Comparison of ENCODE assay signal across 1 cellular context in genomic region chr12:53978477-53979356, GRCh38.
TF ChIP-seq lines count a peak whose summit lies in the region.

No MANE protein-coding gene starts in this region.

TF ChIP-seq in HEK293, 187 proteins besides CTCF, POLR2A, EP300 and RAD21 (continued from another document and continues in another):
- TF ChIP-seq, protein P1, sequence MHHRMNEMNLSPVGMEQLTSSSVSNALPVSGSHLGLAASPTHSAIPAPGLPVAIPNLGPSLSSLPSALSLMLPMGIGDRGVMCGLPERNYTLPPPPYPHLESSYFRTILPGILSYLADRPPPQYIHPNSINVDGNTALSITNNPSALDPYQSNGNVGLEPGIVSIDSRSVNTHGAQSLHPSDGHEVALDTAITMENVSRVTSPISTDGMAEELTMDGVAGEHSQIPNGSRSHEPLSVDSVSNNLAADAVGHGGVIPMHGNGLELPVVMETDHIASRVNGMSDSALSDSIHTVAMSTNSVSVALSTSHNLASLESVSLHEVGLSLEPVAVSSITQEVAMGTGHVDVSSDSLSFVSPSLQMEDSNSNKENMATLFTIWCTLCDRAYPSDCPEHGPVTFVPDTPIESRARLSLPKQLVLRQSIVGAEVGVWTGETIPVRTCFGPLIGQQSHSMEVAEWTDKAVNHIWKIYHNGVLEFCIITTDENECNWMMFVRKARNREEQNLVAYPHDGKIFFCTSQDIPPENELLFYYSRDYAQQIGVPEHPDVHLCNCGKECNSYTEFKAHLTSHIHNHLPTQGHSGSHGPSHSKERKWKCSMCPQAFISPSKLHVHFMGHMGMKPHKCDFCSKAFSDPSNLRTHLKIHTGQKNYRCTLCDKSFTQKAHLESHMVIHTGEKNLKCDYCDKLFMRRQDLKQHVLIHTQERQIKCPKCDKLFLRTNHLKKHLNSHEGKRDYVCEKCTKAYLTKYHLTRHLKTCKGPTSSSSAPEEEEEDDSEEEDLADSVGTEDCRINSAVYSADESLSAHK (tag by site-specific recombination; IDR thresholded peaks at IDR 0.05) = peak; percentile 86
- peak; percentile 94; the same call in 1 of the 2 replicates for TF ChIP-seq KLF7 (tag by site-specific recombination; IDR thresholded peaks at IDR 0.05; ENCODE audit: borderline replicate concordance)
- no peak for TF ChIP-seq REST (tag by site-specific recombination; IDR thresholded peaks at IDR 0.05)
- TF ChIP-seq, protein P2, sequence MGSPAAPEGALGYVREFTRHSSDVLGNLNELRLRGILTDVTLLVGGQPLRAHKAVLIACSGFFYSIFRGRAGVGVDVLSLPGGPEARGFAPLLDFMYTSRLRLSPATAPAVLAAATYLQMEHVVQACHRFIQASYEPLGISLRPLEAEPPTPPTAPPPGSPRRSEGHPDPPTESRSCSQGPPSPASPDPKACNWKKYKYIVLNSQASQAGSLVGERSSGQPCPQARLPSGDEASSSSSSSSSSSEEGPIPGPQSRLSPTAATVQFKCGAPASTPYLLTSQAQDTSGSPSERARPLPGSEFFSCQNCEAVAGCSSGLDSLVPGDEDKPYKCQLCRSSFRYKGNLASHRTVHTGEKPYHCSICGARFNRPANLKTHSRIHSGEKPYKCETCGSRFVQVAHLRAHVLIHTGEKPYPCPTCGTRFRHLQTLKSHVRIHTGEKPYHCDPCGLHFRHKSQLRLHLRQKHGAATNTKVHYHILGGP (tag by site-specific recombination; IDR thresholded peaks at IDR 0.05) = no peak
- TF ChIP-seq IKZF3 (tag by site-specific recombination; IDR thresholded peaks at IDR 0.05) = peak; percentile 55
- TF ChIP-seq ZNF624 (tag by site-specific recombination; IDR thresholded peaks at IDR 0.05) = no peak
- TF ChIP-seq EGR2 (tag by site-specific recombination; IDR thresholded peaks at IDR 0.05; ENCODE audit: low read depth) = peak; percentile 82; the same call in 1 of the 2 replicates
- no peak for TF ChIP-seq OVOL3 (tag by site-specific recombination; IDR thresholded peaks at IDR 0.05)
- no peak for TF ChIP-seq TCF7L2 (IDR thresholded peaks at IDR 0.05; ENCODE audit: borderline replicate concordance, low read depth, low read length)
- no peak for TF ChIP-seq ZSCAN18 (tag by site-specific recombination; IDR thresholded peaks at IDR 0.05)
- no peak for TF ChIP-seq SCRT2 (tag by site-specific recombination; IDR thresholded peaks at IDR 0.05)
- 0 out of 2 replicates have a peak, but pooled peaks have one; percentile 20 for TF ChIP-seq ZNF623 (tag by site-specific recombination; IDR thresholded peaks at IDR 0.05)
- peak; percentile 30; the same call in 1 of the 2 replicates for TF ChIP-seq GLIS1 (tag by site-specific recombination; IDR thresholded peaks at IDR 0.05)
- no peak for TF ChIP-seq ZNF16 (tag by site-specific recombination; IDR thresholded peaks at IDR 0.05; ENCODE audit: low read depth)
- peak; percentile 66; the same call in 1 of the 2 replicates for TF ChIP-seq KLF16 (tag by site-specific recombination; IDR thresholded peaks at IDR 0.05)
- no peak for TF ChIP-seq ZNF544 (tag by site-specific recombination; IDR thresholded peaks at IDR 0.05)
- no peak for TF ChIP-seq ZNF302 (tag by site-specific recombination; IDR thresholded peaks at IDR 0.05; ENCODE audit: low read depth)
- TF ChIP-seq ZNF184 (tag by site-specific recombination; IDR thresholded peaks at IDR 0.05) = no peak
- no peak for TF ChIP-seq ZNF132 (tag by site-specific recombination; IDR thresholded peaks at IDR 0.05; ENCODE audit: borderline replicate concordance)
- TF ChIP-seq ZNF513 (tag by site-specific recombination; IDR thresholded peaks at IDR 0.05) = no peak
- TF ChIP-seq ZNF501 (tag by site-specific recombination; IDR thresholded peaks at IDR 0.05) = no peak
- TF ChIP-seq, protein P3, sequence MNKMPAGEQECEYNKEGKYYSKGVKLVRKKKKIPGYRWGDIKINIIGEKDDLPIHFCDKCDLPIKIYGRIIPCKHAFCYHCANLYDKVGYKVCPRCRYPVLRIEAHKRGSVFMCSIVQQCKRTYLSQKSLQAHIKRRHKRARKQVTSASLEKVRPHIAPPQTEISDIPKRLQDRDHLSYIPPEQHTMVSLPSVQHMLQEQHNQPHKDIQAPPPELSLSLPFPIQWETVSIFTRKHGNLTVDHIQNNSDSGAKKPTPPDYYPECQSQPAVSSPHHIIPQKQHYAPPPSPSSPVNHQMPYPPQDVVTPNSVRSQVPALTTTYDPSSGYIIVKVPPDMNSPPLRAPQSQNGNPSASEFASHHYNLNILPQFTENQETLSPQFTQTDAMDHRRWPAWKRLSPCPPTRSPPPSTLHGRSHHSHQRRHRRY (tag by site-specific recombination; IDR thresholded peaks at IDR 0.05) = no peak
- no peak for TF ChIP-seq MEIS1 (CRISPR knock-in tag; IDR thresholded peaks at IDR 0.05; ENCODE audit: borderline replicate concordance)
- no peak for TF ChIP-seq MYNN (tag by site-specific recombination; IDR thresholded peaks at IDR 0.05; ENCODE audit: borderline replicate concordance)
- TF ChIP-seq ZNF707 (tag by site-specific recombination; IDR thresholded peaks at IDR 0.05) = no peak
- peak; percentile 100 for TF ChIP-seq ZNF561 (tag by site-specific recombination; IDR thresholded peaks at IDR 0.05; ENCODE audit: borderline replicate concordance)
- TF ChIP-seq, protein P4, sequence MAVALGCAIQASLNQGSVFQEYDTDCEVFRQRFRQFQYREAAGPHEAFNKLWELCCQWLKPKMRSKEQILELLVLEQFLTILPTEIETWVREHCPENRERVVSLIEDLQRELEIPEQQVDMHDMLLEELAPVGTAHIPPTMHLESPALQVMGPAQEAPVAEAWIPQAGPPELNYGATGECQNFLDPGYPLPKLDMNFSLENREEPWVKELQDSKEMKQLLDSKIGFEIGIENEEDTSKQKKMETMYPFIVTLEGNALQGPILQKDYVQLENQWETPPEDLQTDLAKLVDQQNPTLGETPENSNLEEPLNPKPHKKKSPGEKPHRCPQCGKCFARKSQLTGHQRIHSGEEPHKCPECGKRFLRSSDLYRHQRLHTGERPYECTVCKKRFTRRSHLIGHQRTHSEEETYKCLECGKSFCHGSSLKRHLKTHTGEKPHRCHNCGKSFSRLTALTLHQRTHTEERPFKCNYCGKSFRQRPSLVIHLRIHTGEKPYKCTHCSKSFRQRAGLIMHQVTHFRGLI (tag by site-specific recombination; IDR thresholded peaks at IDR 0.05) = peak; percentile 53; the same call in 1 of the 2 replicates
- no peak for TF ChIP-seq ZNF670 (tag by site-specific recombination; IDR thresholded peaks at IDR 0.05; ENCODE audit: low read depth)
- no peak for TF ChIP-seq ZNF560 (tag by site-specific recombination; IDR thresholded peaks at IDR 0.05; ENCODE audit: borderline replicate concordance)
- no peak for TF ChIP-seq YY2 (tag by site-specific recombination; IDR thresholded peaks at IDR 0.05)
- no peak for TF ChIP-seq ZNF19 (tag by site-specific recombination; IDR thresholded peaks at IDR 0.05; ENCODE audit: low read depth)
- TF ChIP-seq ZNF514 (tag by site-specific recombination; IDR thresholded peaks at IDR 0.05) = no peak
- no peak for TF ChIP-seq ZNF549 (tag by site-specific recombination; IDR thresholded peaks at IDR 0.05)
- no peak for TF ChIP-seq ZFP3 (tag by site-specific recombination; IDR thresholded peaks at IDR 0.05; ENCODE audit: low read depth)
- no peak for TF ChIP-seq ZNF280D (tag by site-specific recombination; IDR thresholded peaks at IDR 0.05)
- no peak for TF ChIP-seq ZNF2 (tag by site-specific recombination; IDR thresholded peaks at IDR 0.05)
- no peak for TF ChIP-seq ZNF548 (tag by site-specific recombination; IDR thresholded peaks at IDR 0.05)
- TF ChIP-seq ZNF610 (tag by site-specific recombination; IDR thresholded peaks at IDR 0.05; ENCODE audit: borderline replicate concordance) = no peak
- TF ChIP-seq ZBTB48 (tag by site-specific recombination; IDR thresholded peaks at IDR 0.05) = peak; percentile 56
- TF ChIP-seq ZNF214 (tag by site-specific recombination; IDR thresholded peaks at IDR 0.05; ENCODE audit: borderline replicate concordance) = no peak
- no peak for TF ChIP-seq ZNF324 (tag by site-specific recombination; IDR thresholded peaks at IDR 0.05)
- TF ChIP-seq ZNF571 (tag by site-specific recombination; IDR thresholded peaks at IDR 0.05) = no peak
- TF ChIP-seq ZNF830 (tag by site-specific recombination; IDR thresholded peaks at IDR 0.05; ENCODE audit: low read depth) = no peak
- no peak for TF ChIP-seq ZNF292 (tag by site-specific recombination; IDR thresholded peaks at IDR 0.05; ENCODE audit: borderline replicate concordance, low read depth)
- TF ChIP-seq SCRT1 (tag by site-specific recombination; IDR thresholded peaks at IDR 0.05; ENCODE audit: borderline replicate concordance) = no peak
- no peak for TF ChIP-seq ZNF777 (tag by site-specific recombination; IDR thresholded peaks at IDR 0.05; ENCODE audit: borderline replicate concordance)
- TF ChIP-seq ZNF837 (tag by site-specific recombination; IDR thresholded peaks at IDR 0.05) = no peak
- TF ChIP-seq ZNF423 (tag by site-specific recombination; IDR thresholded peaks at IDR 0.05) = no peak
- no peak for TF ChIP-seq ZNF585B (tag by site-specific recombination; IDR thresholded peaks at IDR 0.05)
- TF ChIP-seq ZNF530 (tag by site-specific recombination; IDR thresholded peaks at IDR 0.05; ENCODE audit: low read depth) = no peak
- TF ChIP-seq ZNF558 (tag by site-specific recombination; IDR thresholded peaks at IDR 0.05) = no peak
